1 cellular context compared by ENCODE assay signal in genomic region chr3:49813497-49814174, GRCh38.
TF ChIP-seq lines count a peak whose summit lies in the region.

TSS of gene UBA7 (minus strand) at chr3:49813953. CDS start at chr3:49813787, 166 bp downstream.

TF ChIP-seq in K562, 482 proteins besides CTCF, POLR2A, EP300 and RAD21:
- TF ChIP-seq BRCA1 (IDR thresholded peaks at IDR 0.05) = no peak
- 0 out of 2 replicates have a peak, but pooled peaks have one; percentile 40 for TF ChIP-seq BRCA1 (CRISPR knock-in tag; IDR thresholded peaks at IDR 0.05)
- no peak for TF ChIP-seq PBX2 (CRISPR knock-in tag; IDR thresholded peaks at IDR 0.05; ENCODE audit: low read depth)
- TF ChIP-seq PBX2 (tag; conservative IDR thresholded peaks at IDR 0.05; ENCODE audit: low read depth) = 0 out of 2 replicates have a peak, but pooled peaks have one; percentile 23
- TF ChIP-seq L3MBTL2 (IDR thresholded peaks at IDR 0.05) = 0 out of 2 replicates have a peak, but pooled peaks have one; percentile 21
- TF ChIP-seq TFAP4 (CRISPR knock-in tag; IDR thresholded peaks at IDR 0.05; ENCODE audit: borderline replicate concordance) = peak; percentile 49; the same call in 1 of the 2 replicates
- TF ChIP-seq ZNF766 (CRISPR knock-in tag; conservative IDR thresholded peaks at IDR 0.05) = 0 out of 2 replicates have a peak, but pooled peaks have one; percentile 42
- no peak for TF ChIP-seq SMAD3 (CRISPR knock-in tag; conservative IDR thresholded peaks at IDR 0.05)
- no peak for TF ChIP-seq PCBP1 (IDR thresholded peaks at IDR 0.05; ENCODE audit: low read depth, low read length, poor library complexity, severe bottlenecking)
- no peak for TF ChIP-seq HNRNPL (IDR thresholded peaks at IDR 0.05; ENCODE audit: low read depth, low read length)
- TF ChIP-seq TBL1XR1 (IDR thresholded peaks at IDR 0.05; ENCODE audit: low read length in 2 of 2) = no peak
- peak; percentile 21 for TF ChIP-seq PHF20 (IDR thresholded peaks at IDR 0.05; ENCODE audit: partially characterized antibody)
- TF ChIP-seq ARID3B (CRISPR knock-in tag; IDR thresholded peaks at IDR 0.05; ENCODE audit: borderline replicate concordance) = no peak
- TF ChIP-seq NRF1 (conservative IDR thresholded peaks at IDR 0.05 in 1 of 2, IDR thresholded peaks at IDR 0.05 in 1 of 2) = 0 out of 4 replicates have a peak, but pooled peaks of 1 of the 2 experiments have one; percentile 19
- TF ChIP-seq NR4A1 (CRISPR knock-in tag; IDR thresholded peaks at IDR 0.05) = no peak
- TF ChIP-seq NR4A1 (tag; IDR thresholded peaks at IDR 0.05) = peak; percentile 29; the same call in 1 of the 2 replicates
- TF ChIP-seq MYNN (IDR thresholded peaks at IDR 0.05) = peak; percentile 95
- TF ChIP-seq MYNN (CRISPR knock-in tag; IDR thresholded peaks at IDR 0.05) = no peak
- peak; percentile 46; the same call in 1 of the 2 replicates for TF ChIP-seq PHF8 (IDR thresholded peaks at IDR 0.05; ENCODE audit: borderline replicate concordance, low read length)
- TF ChIP-seq ZFX (CRISPR knock-in tag; IDR thresholded peaks at IDR 0.05) = peak; percentile 53
- TF ChIP-seq ZNF507 (tag; conservative IDR thresholded peaks at IDR 0.05) = no peak
- TF ChIP-seq VEZF1 (CRISPR knock-in tag; IDR thresholded peaks at IDR 0.05) = 0 out of 2 replicates have a peak, but pooled peaks have one; percentile 14
